ENCODE assay signal across 10 cellular contexts in genomic region chr11:63490551-63491239, GRCh38. TPM values are rescaled to one million over a fixed set of nuclear protein-coding genes. Genes with fewer than 3 reads are reported as not detected.
DNase-seq lines count a peak whose midpoint lies in the region; ATAC-seq and TF ChIP-seq lines count a peak whose summit lies in the region.
"Had no signal": no experiment of that assay in that cellular context is flagged by ENCODE, and none has a peak within 500 bp of the region (broad histone marks: within the 10 kb centered on the region; RNA-seq: fewer than 3 reads in every experiment).

A gene with protein sequence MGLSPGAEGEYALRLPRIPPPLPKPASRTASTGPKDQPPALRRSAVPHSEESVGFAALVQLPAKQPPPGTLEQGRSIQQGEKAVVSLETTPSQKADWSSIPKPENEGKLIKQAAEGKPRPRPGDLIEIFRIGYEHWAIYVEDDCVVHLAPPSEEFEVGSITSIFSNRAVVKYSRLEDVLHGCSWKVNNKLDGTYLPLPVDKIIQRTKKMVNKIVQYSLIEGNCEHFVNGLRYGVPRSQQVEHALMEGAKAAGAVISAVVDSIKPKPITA (minus strand): TSS chr11:63491167. CDS start chr11:63491034, 133 bp downstream.

- DNase-seq in OCI-M1 (lab: John Stamatoyannopoulos, UW), result peak; percentile 58
- no peak for DNase-seq in astrocyte of the spinal cord (ENCODE audit: low read depth, low spot score)
- DNase-seq in iPS-NIHi7 (ENCODE audit: extremely low spot score), result peak; percentile 58
- no peak for DNase-seq in activated effector memory CD4-positive, alpha-beta T cell treated with Interleukin-2 at 50 U/mL for 16 hours
- DNase-seq: naive B cell had no signal

- H3K9ac ChIP-seq in skeletal muscle tissue (ENCODE audit: low read depth in 1 of 3, low read length in 3 of 3), result peak within 1 kb of the TSS; percentile 38 to 70 (median 59)

- ATAC-seq in HG03354 (IDR thresholded peaks at IDR 0.05; ENCODE audit: poor library complexity, severe bottlenecking, unreplicated experiment) (no peak), GM18502 (IDR thresholded peaks at IDR 0.05; ENCODE audit: poor library complexity, unreplicated experiment) (no peak), GM21737 (IDR thresholded peaks at IDR 0.05; ENCODE audit: unreplicated experiment) (no peak)

- in situ Hi-C loops in astrocyte of the spinal cord (cut with HindIII; ENCODE audit: low sequenced_read_pairs), result no loop called here

- H3K27me3 ChIP-seq in skeletal muscle tissue (ENCODE audit: control insufficient read depth in 3 of 3, insufficient read depth in 3 of 3, low read length in 3 of 3), result peaks cover 0 to 5% (median 2%) of the 10 kb centered on the region in 3 donors

- H3K36me3 ChIP-seq in skeletal muscle tissue (ENCODE audit: control insufficient read depth in 3 of 3, insufficient read depth in 3 of 3, low read length in 3 of 3), result no peaks in the 10 kb centered on the region

- H3K4me3 ChIP-seq in astrocyte of the spinal cord (ENCODE audit: low read depth, low read length) (peak within 1 kb of the TSS; percentile 40), skeletal muscle tissue (ENCODE audit: low read length in 3 of 3) (peak within 1 kb of the TSS; percentile 68 to 74 (median 71))

- H3K9me3 ChIP-seq in skeletal muscle tissue (ENCODE audit: control insufficient read depth in 3 of 3, low read length in 3 of 3), result no peaks in the 10 kb centered on the region

- H3K27ac ChIP-seq in skeletal muscle tissue (ENCODE audit: low read depth, low read length), result no peak within 1 kb of the TSS

- peaks cover 5 to 13% (median 8%) of the 10 kb centered on the region in 3 donors for H3K4me1 ChIP-seq in skeletal muscle tissue (ENCODE audit: control insufficient read depth in 3 of 3, insufficient read depth in 3 of 3, low read length in 3 of 3)

- no peak for TF ChIP-seq CTCF in astrocyte of the spinal cord (IDR thresholded peaks at IDR 0.05; ENCODE audit: low read depth, low read length)

RNA-seq across cellular contexts. Expression of the gene that starts here (rescaled TPM):
- total RNA-seq in skeletal muscle tissue, result 3.7 TPM
- total RNA-seq: LHCN-M2 had no signal

Comparison
In these comparisons a context has a peak if more than half of its experiments do, and no peak if none do; other contexts are left out.
1. DNase-seq: peak in OCI-M1 (single experiment) and iPS-NIHi7 (single experiment); none in astrocyte of the spinal cord (single experiment) and activated effector memory CD4-positive, alpha-beta T cell treated with Interleukin-2 at 50 U/mL for 16 hours (single experiment).